Comparison of ENCODE assay signal across 12 cellular contexts in the genomic region with DNA sequence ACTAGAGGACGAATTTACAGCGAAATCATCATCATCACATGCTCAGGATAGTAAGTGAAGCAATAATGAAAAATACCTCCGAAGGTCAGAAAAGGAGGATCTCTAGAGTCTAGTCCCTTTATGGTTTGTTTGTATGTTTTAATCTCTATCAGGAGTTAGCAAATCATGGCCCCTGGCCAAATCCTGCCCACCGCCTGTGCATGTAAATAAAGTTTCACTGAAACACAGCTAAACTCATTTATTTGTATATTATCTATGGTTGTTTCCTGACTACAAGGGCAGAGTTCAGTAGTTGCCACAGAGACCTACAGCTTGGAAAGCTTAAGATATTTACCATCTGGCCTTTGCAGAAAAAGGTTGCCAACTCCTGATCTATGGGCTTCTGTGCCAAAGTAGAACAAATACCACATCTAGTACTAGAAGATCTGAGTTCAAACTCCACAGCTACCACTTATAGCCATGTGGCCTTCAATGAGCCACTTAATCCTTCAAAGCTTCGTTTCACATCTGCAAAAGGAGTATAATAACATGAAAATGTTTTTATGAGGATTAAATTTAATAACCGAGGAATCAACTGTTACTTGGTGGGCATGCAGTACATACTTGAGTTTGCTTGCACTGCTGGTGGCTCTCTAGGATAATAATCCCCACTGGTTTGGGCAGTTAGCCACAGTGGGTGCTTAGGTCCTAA.
A peak's percentile ranks its signal among the peaks of the same experiment; 100 is the strongest.
DNase-seq lines count a peak whose midpoint lies in the region; ATAC-seq and TF ChIP-seq lines count a peak whose summit lies in the region.
"Had no signal": no experiment of that assay in that cellular context is flagged by ENCODE, and none has a peak within 500 bp of the region (broad histone marks: within the 10 kb centered on the region; RNA-seq: fewer than 3 reads in every experiment).

No MANE protein-coding gene starts in this region.

- no peak overlapping the region for H2BK120ac ChIP-seq in H9 (ENCODE audit: low read depth, low read length, poor library complexity, severe bottlenecking)

- no peak overlapping the region for H3K27ac ChIP-seq in H9 (ENCODE audit: insufficient read length, low read depth, low read length)
- no peak overlapping the region for H3K27ac ChIP-seq in right atrium auricular region

- H3K4me3 Mint-ChIP-seq in H9 = no peak overlapping the region

- H3K4me3 ChIP-seq in endocrine pancreas (ENCODE audit: control insufficient read depth, insufficient read depth, low read length) (peak overlapping the region; percentile 17), mucosa of stomach (ENCODE audit: low read length) (no peak overlapping the region), right atrium auricular region (no peak overlapping the region)

- no peaks in the 10 kb centered on the region for H3K79me1 ChIP-seq in H9 (ENCODE audit: insufficient read depth, low read depth, low read length, poor library complexity, severe bottlenecking)

- H3K4me1 Mint-ChIP-seq in H9 = peaks cover 24 to 27% of the 10 kb centered on the region in 2 experiments

- H3K4me1 ChIP-seq in H9 (ENCODE audit: insufficient read depth, low read length) (peaks cover 9% of the 10 kb centered on the region; the same call in 1 of the 2 replicates), endocrine pancreas (ENCODE audit: control insufficient read depth, insufficient read depth, low read length) (peaks cover 7% of the 10 kb centered on the region), mucosa of stomach (ENCODE audit: control insufficient read depth, insufficient read depth, low read length) (peaks cover 12% of the 10 kb centered on the region), right atrium auricular region (no peaks in the 10 kb centered on the region)

- no peak overlapping the region for H3K18ac ChIP-seq in H9 (ENCODE audit: insufficient read length, low read depth, low read length)

- H2AFZ ChIP-seq in H9 (ENCODE audit: low read length) = no peak overlapping the region

- peaks cover under 1 to 2% (median 2%) of the 10 kb centered on the region in 3 experiments; a peak in 4 of 7 replicates for H3K36me3 Mint-ChIP-seq in H9 (ENCODE audit: insufficient read depth in 1 of 3, low read depth in 3 of 3)

- no peak for DNase-seq in H9
- peak; percentile 85 to 95 for DNase-seq in NCI-H524 (lab: John Stamatoyannopoulos, UW)
- DNase-seq in right atrium auricular region (ENCODE audit: low spot score) = no peak
- DNase-seq in cerebellar nuclear complex (lab: John Stamatoyannopoulos, UW) = no peak
- DNase-seq: amygdala; effector memory CD4-positive, alpha-beta T cell; hippocampal formation; NCI-H1105 had no signal

- H3K79me2 ChIP-seq in H9 (ENCODE audit: insufficient read depth, low read length) = no peaks in the 10 kb centered on the region

- no peak overlapping the region for H3K4ac ChIP-seq in H9 (ENCODE audit: low read depth, low read length)

- TF ChIP-seq CTCF in H9 (conservative IDR thresholded peaks at IDR 0.05) (no peak), right atrium auricular region (IDR thresholded peaks at IDR 0.05) (no peak)

- no peak overlapping the region for H4K5ac ChIP-seq in H9 (ENCODE audit: insufficient read length, low read depth, low read length)

- no peak overlapping the region for H3K14ac ChIP-seq in H9 (ENCODE audit: insufficient read depth, low read length)

- no peaks in the 10 kb centered on the region for H3K9me3 Mint-ChIP-seq in H9

- H2BK5ac ChIP-seq in H9 (ENCODE audit: insufficient read length, low read length) = no peak overlapping the region

- H3K27me3 Mint-ChIP-seq in H9 (ENCODE audit: low read depth) = no peaks in the 10 kb centered on the region

- no CpG with 5 or more reads among the region's 6 CpGs for WGBS in H9 (ENCODE audit: extremely low coverage, insufficient read length, low lambda C conversion rate)

- no peak overlapping the region for H4K91ac ChIP-seq in H9 (ENCODE audit: insufficient read length, low read depth, low read length)

- no peak overlapping the region for H2BK20ac ChIP-seq in H9 (ENCODE audit: low read depth, low read length, poor library complexity, severe bottlenecking)

- no peak overlapping the region for H2AK5ac ChIP-seq in H9 (ENCODE audit: insufficient read length, low read length)

- H3K27me3 ChIP-seq in H9 (ENCODE audit: insufficient read depth, low read length) (no peaks in the 10 kb centered on the region), endocrine pancreas (ENCODE audit: control insufficient read depth, insufficient read depth, low read length) (no peaks in the 10 kb centered on the region), mucosa of stomach (ENCODE audit: control insufficient read depth, insufficient read depth, low read length) (no peaks in the 10 kb centered on the region), right atrium auricular region (no peaks in the 10 kb centered on the region)

- no peaks in the 10 kb centered on the region for H3K9me3 ChIP-seq in H9 (ENCODE audit: control insufficient read depth, low read depth, low read length)
- H3K9me3 ChIP-seq in endocrine pancreas (ENCODE audit: control insufficient read depth, low read length) = no peaks in the 10 kb centered on the region
- H3K9me3 ChIP-seq in mucosa of stomach (ENCODE audit: control insufficient read depth, low read length) = no peaks in the 10 kb centered on the region
- no peaks in the 10 kb centered on the region for H3K9me3 ChIP-seq in right atrium auricular region

- no peak for ATAC-seq in HG03378 (IDR thresholded peaks at IDR 0.05; ENCODE audit: unreplicated experiment)
- ATAC-seq: activated CD4-positive, CD25-positive, alpha-beta regulatory T cell treated with anti-CD3 and anti-CD28 coated beads, Interleukin-2, amount 50 U/mL, for 24 hours had no signal

- no peak overlapping the region for H2BK15ac ChIP-seq in H9 (ENCODE audit: low read depth, low read length)

- no peak overlapping the region for H3K4me2 ChIP-seq in H9 (ENCODE audit: insufficient read depth, insufficient read length, low read length)

- no peaks in the 10 kb centered on the region for H3K36me3 ChIP-seq in endocrine pancreas (ENCODE audit: control insufficient read depth, insufficient read depth, low read length)
- H3K36me3 ChIP-seq in mucosa of stomach (ENCODE audit: control insufficient read depth, insufficient read depth, low read length) = no peaks in the 10 kb centered on the region
- no peaks in the 10 kb centered on the region for H3K36me3 ChIP-seq in right atrium auricular region

- no peak overlapping the region for H3T11ph ChIP-seq in H9 (ENCODE audit: low read length)

- no peak overlapping the region for H2BK12ac ChIP-seq in H9 (ENCODE audit: insufficient read length, low read depth, low read length)

- no peaks in the 10 kb centered on the region for H4K20me1 ChIP-seq in H9 (ENCODE audit: control insufficient read depth, insufficient read depth, insufficient read length)

- H4K8ac ChIP-seq in H9 (replicated peaks; ENCODE audit: insufficient read length, low read depth, low read length) = no peak overlapping the region

- H3K56ac ChIP-seq in H9 (ENCODE audit: insufficient read length, low read depth, low read length) = no peak overlapping the region

- H3K23me2 ChIP-seq in H9 (ENCODE audit: insufficient read length, low read depth, low read length, poor library complexity, severe bottlenecking) = no peaks in the 10 kb centered on the region

- H3K23ac ChIP-seq in H9 (ENCODE audit: insufficient read length, low read depth, low read length) = no peak overlapping the region

- H3K27ac Mint-ChIP-seq in H9 = peak overlapping the region; percentile 3 to 60 (median 23); a peak in 4 of 7 replicates

- H3K9ac ChIP-seq in H9 (ENCODE audit: extremely low read depth, insufficient read length, low read length) = no peak overlapping the region
- H3K9ac ChIP-seq in endocrine pancreas (ENCODE audit: control insufficient read depth, insufficient read depth, low read length) = no peak overlapping the region
- peak overlapping the region; percentile 9 for H3K9ac ChIP-seq in mucosa of stomach (ENCODE audit: low read length)

Comparison
In these comparisons a context has a peak if more than half of its experiments do, and no peak if none do; other contexts are left out.
1. DNase-seq: peak in NCI-H524 (2 of 2); none in H9 (single experiment), right atrium auricular region (single experiment) and cerebellar nuclear complex (0 of 2).